28 cellular contexts compared by ENCODE assay signal in the genomic region with DNA sequence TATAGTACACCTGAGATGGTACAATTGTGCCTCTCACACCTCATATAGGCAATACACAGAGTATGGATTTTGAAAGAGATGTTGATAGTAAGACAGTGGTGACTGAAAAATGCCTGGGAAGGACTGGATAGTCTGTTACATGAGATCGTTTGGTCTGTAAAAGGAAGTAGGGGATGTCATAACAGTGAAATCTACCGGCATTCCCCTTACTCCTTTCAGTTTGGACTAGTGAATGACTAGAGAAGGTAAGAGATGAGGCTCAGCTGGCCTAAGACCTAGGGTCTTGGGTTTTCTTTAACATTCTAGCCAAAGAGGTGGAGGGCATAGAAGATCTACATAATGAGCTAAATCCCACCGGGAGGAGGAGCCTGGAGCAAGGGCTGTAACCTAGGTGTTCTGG. TPM values are rescaled to one million over a fixed set of nuclear protein-coding genes. Genes with fewer than 3 reads are reported as not detected.
"Had no signal": no experiment of that assay in that cellular context is flagged by ENCODE, and none has a peak within 500 bp of the region (broad histone marks: within the 10 kb centered on the region; RNA-seq: fewer than 3 reads in every experiment).

No MANE protein-coding gene starts in this region.

- H3K27me3 ChIP-seq: ovary, spleen, suprapubic skin, transverse colon, upper lobe of right lung, uterus had no signal

- DNase-seq: cortex of kidney; effector memory CD8-positive, alpha-beta T cell; hypothalamus; immature natural killer cell; islet precursor cell; kidney glomerular epithelial cell; left colon; left ventricle myocardium inferior; lower lobe of right lung; naive thymus-derived CD8-positive, alpha-beta T cell; nephron progenitor cell; occipital lobe; ovary; posterior cingulate gyrus; psoas muscle; right cardiac atrium; spleen; stimulated activated CD4-positive, alpha-beta T cell treated with anti-CD3 and anti-CD28 coated beads, Interleukin-4, amount 100 ng/mL, for 4 hours; stimulated activated naive B cell treated with anti-CD40 and anti-IgM and Interleukin-4, amounts not matched to agents 10 μg/mL and 1 μg/mL and 100 μg/mL, for 72 hours; stimulated activated naive CD8-positive, alpha-beta T cell treated with anti-CD3 and anti-CD28 coated beads, Interleukin-15, amount 100 ng/mL, for 72 hours; transverse colon; upper lobe of right lung; uterus had no signal

- H3K27ac ChIP-seq: left ventricle myocardium inferior, lower lobe of right lung, ovary, psoas muscle, skin epidermis, spleen, suprapubic skin, transverse colon, upper lobe of right lung, uterus had no signal

- H3K36me3 ChIP-seq: left ventricle myocardium inferior, lower lobe of right lung, ovary, spleen, suprapubic skin, transverse colon, upper lobe of right lung, uterus had no signal

- ATAC-seq: effector memory CD8-positive, alpha-beta T cell; left colon; lower lobe of right lung; naive thymus-derived CD8-positive, alpha-beta T cell; psoas muscle; right cardiac atrium; stimulated activated naive CD8-positive, alpha-beta T cell treated with anti-CD3 and anti-CD28 coated beads, Interleukin-15, amount 100 ng/mL, for 72 hours; upper lobe of right lung had no signal

- H3K9me3 ChIP-seq: left ventricle myocardium inferior, lower lobe of right lung, ovary, psoas muscle, spleen, suprapubic skin, transverse colon, upper lobe of right lung, uterus had no signal

- H3K4me3 ChIP-seq: left ventricle myocardium inferior, lower lobe of right lung, ovary, psoas muscle, skin epidermis, spleen, suprapubic skin, transverse colon, upper lobe of right lung, uterus had no signal

- H3K4me1 ChIP-seq: left ventricle myocardium inferior, lower lobe of right lung, psoas muscle, spleen, suprapubic skin, upper lobe of right lung, uterus had no signal

- FAIRE-seq: frontal cortex had no signal

RNA-seq across cellular contexts. Expression of a gene that starts 8.1 kb away (rescaled TPM):
- total RNA-seq: fibroblast of villous mesenchyme; left colon; left ventricle myocardium inferior; lower lobe of right lung; mesenteric fat pad; naive thymus-derived CD8-positive, alpha-beta T cell; right cardiac atrium; spleen; suprapubic skin; transverse colon; upper lobe of right lung had no signal
- polyA plus RNA-seq: immature natural killer cell had no signal
